8 cellular contexts compared by ENCODE assay signal in the genomic region with DNA sequence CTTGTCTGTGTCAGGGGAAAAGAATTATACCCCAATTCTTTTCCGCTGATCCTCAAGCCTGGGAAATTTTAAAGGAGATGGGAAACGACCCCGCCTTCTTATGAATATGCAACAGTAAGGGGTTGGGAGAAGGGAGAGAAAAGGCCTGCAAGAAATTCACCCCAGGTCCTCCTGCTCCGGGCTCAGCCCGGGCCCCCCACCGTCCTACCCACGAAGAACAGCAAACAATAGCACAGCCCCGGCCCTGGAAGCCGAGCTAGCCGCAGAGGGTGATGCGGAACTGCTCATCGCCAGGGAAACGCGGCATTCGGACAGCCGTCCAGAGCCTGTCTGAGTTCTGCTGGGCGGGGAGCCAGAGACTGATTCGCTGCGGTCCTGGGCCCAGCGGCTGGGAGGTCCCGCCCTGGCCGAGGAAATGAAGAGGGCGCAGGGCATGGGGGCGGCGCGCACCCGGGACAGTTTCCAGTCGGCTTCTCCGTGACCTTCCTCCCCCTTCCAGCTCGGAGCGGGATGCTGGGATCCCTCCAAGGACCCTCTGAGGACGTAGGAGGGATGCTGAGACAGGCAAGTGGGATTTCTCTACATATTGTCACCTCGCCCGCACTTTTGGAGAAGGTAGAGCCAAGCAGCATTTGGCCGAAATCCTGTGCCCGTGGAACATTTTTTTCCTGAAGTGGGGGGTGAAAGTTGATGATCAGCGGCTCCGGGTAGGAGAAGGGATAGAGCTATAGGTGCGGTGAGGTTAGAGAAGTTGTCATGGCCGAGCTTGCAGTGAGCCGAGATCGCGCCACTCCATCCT.
DNase-seq lines count a peak whose midpoint lies in the region; ATAC-seq and TF ChIP-seq lines count a peak whose summit lies in the region.

No MANE protein-coding gene starts in this region.

- H3K36me3 ChIP-seq in BJ (ENCODE audit: control insufficient read depth, insufficient read depth, low read length) (no peaks in the 10 kb centered on the region), right atrium auricular region (no peaks in the 10 kb centered on the region)

- H3K27me3 ChIP-seq in BJ (ENCODE audit: control insufficient read depth, insufficient read depth, low read length) (no peaks in the 10 kb centered on the region), right atrium auricular region (no peaks in the 10 kb centered on the region)

- peak; percentile 41 for DNase-seq in BJ (ENCODE audit: low read depth)
- peak; percentile 63 for DNase-seq in RKO (ENCODE audit: low spot score)
- peak; percentile 96 for DNase-seq in astrocyte of the spinal cord (ENCODE audit: low read depth, low spot score)
- peak; percentile 76 for DNase-seq in right atrium auricular region (ENCODE audit: low spot score)
- DNase-seq in pons (ENCODE audit: low spot score): peak; percentile 75
- no peak for DNase-seq in NCI-H2081 treated with DMSO at 0.1 percent for 48 hours (lab: John Stamatoyannopoulos, UW)

- ATAC-seq in GM18873 (IDR thresholded peaks at IDR 0.05; ENCODE audit: low FRiP score, unreplicated experiment) (peak; percentile 41), HG03135 (IDR thresholded peaks at IDR 0.05; ENCODE audit: unreplicated experiment) (peak; percentile 68)

- CTCF ChIA-PET in BJ (lab: Yijun Ruan, JAX): interaction anchor here (0.9 to 1.7 kb wide), 3 partner anchors 19 to 63 kb away, joined by 3 to 4 read pairs (median 3); no protein-coding TSS in a partner anchor

- POLR2A ChIA-PET in BJ (lab: Charles Lee): no interaction called here

- H3K4me1 ChIP-seq in right atrium auricular region: peaks cover 0 to 6% of the 10 kb centered on the region in 2 donors

- H3K4me3 ChIP-seq in BJ (ENCODE audit: low read depth, low read length) (peak overlapping the region; percentile 60), astrocyte of the spinal cord (ENCODE audit: low read depth, low read length) (peak overlapping the region; percentile 75), right atrium auricular region (peak overlapping the region; percentile 47 to 58)

- H3K27ac ChIP-seq in right atrium auricular region: peak overlapping the region; percentile 36 to 56

- no peaks in the 10 kb centered on the region for H3K9me3 ChIP-seq in right atrium auricular region

- in situ Hi-C loops in astrocyte of the spinal cord (cut with HindIII; ENCODE audit: low sequenced_read_pairs): no loop called here

- TF ChIP-seq CTCF in BJ (IDR thresholded peaks at IDR 0.05; ENCODE audit: insufficient read depth, low read depth, low read length) (no peak), astrocyte of the spinal cord (IDR thresholded peaks at IDR 0.05; ENCODE audit: low read depth, low read length) (no peak), right atrium auricular region (IDR thresholded peaks at IDR 0.05) (no peak)
